19 cellular contexts compared by ENCODE assay signal in the genomic region with DNA sequence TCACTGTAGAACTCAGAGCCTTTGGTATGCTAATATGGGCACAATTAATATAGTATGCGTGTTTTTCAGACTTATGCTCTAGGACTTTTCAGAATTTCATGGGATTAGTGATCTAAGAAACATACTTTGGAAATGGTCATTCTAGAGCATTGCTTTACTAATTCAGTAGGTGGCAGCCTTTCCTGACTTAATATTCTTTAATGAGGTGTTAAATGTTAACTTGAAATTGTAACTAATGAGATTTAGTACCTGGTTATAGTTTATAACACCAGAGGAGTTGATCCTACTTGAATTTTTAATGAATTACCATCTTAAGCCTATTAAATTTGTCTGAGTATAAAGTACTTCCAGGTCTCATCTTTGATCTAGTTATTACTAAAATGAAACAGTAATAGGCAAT. TPM values are rescaled to one million over a fixed set of nuclear protein-coding genes. Genes with fewer than 3 reads are reported as not detected.
DNase-seq lines count a peak whose midpoint lies in the region; ATAC-seq, FAIRE-seq and TF ChIP-seq lines count a peak whose summit lies in the region.
"Had no signal": no experiment of that assay in that cellular context is flagged by ENCODE, and none has a peak within 500 bp of the region (broad histone marks: within the 10 kb centered on the region; RNA-seq: fewer than 3 reads in every experiment).

No MANE protein-coding gene starts in this region.

- H3K79me2 ChIP-seq in KMS-11 (ENCODE audit: insufficient read depth, low read depth) (peaks cover 1% of the 10 kb centered on the region; the same call in 1 of the 2 replicates), astrocyte (ENCODE audit: insufficient read depth, low read length) (peaks cover 78% of the 10 kb centered on the region)

- H3K4me2 ChIP-seq in KMS-11 (no peak overlapping the region), astrocyte (ENCODE audit: low read length) (no peak overlapping the region)

- H2AFZ ChIP-seq in KMS-11 (ENCODE audit: low read depth), result no peak overlapping the region
- no peak overlapping the region for H2AFZ ChIP-seq in astrocyte (ENCODE audit: low read depth, low read length)

- TF ChIP-seq CTCF in KMS-11 (conservative IDR thresholded peaks at IDR 0.05; ENCODE audit: low read depth, low read length), result peak; percentile 48
- TF ChIP-seq CTCF in astrocyte (IDR thresholded peaks at IDR 0.05; ENCODE audit: insufficient read depth, low read depth, low read length), result no peak
- peak; percentile 29 for TF ChIP-seq CTCF in progenitor cell of endocrine pancreas (IDR thresholded peaks at IDR 0.05; ENCODE audit: unreplicated experiment)

- H3K27me3 Mint-ChIP-seq in astrocyte (ENCODE audit: low read depth, unreplicated experiment) (no peaks in the 10 kb centered on the region), progenitor cell of endocrine pancreas (no peaks in the 10 kb centered on the region)
- H3K27me3 Mint-ChIP-seq: activated CD8-positive, alpha-beta memory T cell treated with anti-CD3 and anti-CD28 coated beads, Interleukin-2, amount 10 ng/mL, durations not matched to agents 7 days and 5 days; activated naive CD8-positive, alpha-beta T cell treated with anti-CD3 and anti-CD28 coated beads, Interleukin-2, amount 10 ng/mL, durations not matched to agents 7 days and 5 days; naive thymus-derived CD8-positive, alpha-beta T cell had no signal

- FAIRE-seq in astrocyte (lab: Jason Lieb, UNC), result peak; percentile 49

- H3K4me3 ChIP-seq in KMS-11 (IDR thresholded peaks at IDR 0.05; ENCODE audit: insufficient read depth, low read depth, low read length) (no peak overlapping the region), astrocyte (ENCODE audit: insufficient read depth, low read depth, low read length) (no peak overlapping the region)
- H3K4me3 ChIP-seq: gastrocnemius medialis, MG63, spleen, thyroid gland had no signal

- H3K27ac Mint-ChIP-seq in astrocyte (ENCODE audit: unreplicated experiment) (no peak overlapping the region), progenitor cell of endocrine pancreas (no peak overlapping the region)
- H3K27ac Mint-ChIP-seq: activated CD8-positive, alpha-beta memory T cell treated with anti-CD3 and anti-CD28 coated beads, Interleukin-2, amount 10 ng/mL, durations not matched to agents 7 days and 5 days; activated naive CD8-positive, alpha-beta T cell treated with anti-CD3 and anti-CD28 coated beads, Interleukin-2, amount 10 ng/mL, durations not matched to agents 7 days and 5 days; naive thymus-derived CD8-positive, alpha-beta T cell had no signal

- H3K27ac ChIP-seq in KMS-11, result no peak overlapping the region
- H3K27ac ChIP-seq in astrocyte (ENCODE audit: low read depth, low read length), result no peak overlapping the region
- H3K27ac ChIP-seq: gastrocnemius medialis, spleen, thyroid gland had no signal

- H3K9me3 Mint-ChIP-seq in astrocyte (ENCODE audit: unreplicated experiment) (no peaks in the 10 kb centered on the region), progenitor cell of endocrine pancreas (ENCODE audit: low read depth) (no peaks in the 10 kb centered on the region)
- H3K9me3 Mint-ChIP-seq: activated naive CD8-positive, alpha-beta T cell treated with anti-CD3 and anti-CD28 coated beads, Interleukin-2, amount 10 ng/mL, durations not matched to agents 7 days and 5 days; naive thymus-derived CD8-positive, alpha-beta T cell had no signal

- H3K4me3 Mint-ChIP-seq in astrocyte (ENCODE audit: unreplicated experiment) (no peak overlapping the region), progenitor cell of endocrine pancreas (ENCODE audit: low read depth) (no peak overlapping the region)
- H3K4me3 Mint-ChIP-seq: activated CD8-positive, alpha-beta memory T cell treated with anti-CD3 and anti-CD28 coated beads, Interleukin-2, amount 10 ng/mL, durations not matched to agents 7 days and 5 days; activated naive CD8-positive, alpha-beta T cell treated with anti-CD3 and anti-CD28 coated beads, Interleukin-2, amount 10 ng/mL, durations not matched to agents 7 days and 5 days; naive thymus-derived CD8-positive, alpha-beta T cell had no signal

- H3K4me1 Mint-ChIP-seq in astrocyte (ENCODE audit: low read depth, unreplicated experiment) (peaks cover 8% of the 10 kb centered on the region), progenitor cell of endocrine pancreas (ENCODE audit: low read depth) (no peaks in the 10 kb centered on the region)

- no peaks in the 10 kb centered on the region for H3K27me3 ChIP-seq in KMS-11 (ENCODE audit: insufficient read depth, low read depth)
- no peaks in the 10 kb centered on the region for H3K27me3 ChIP-seq in astrocyte (ENCODE audit: insufficient read depth, low read length)
- H3K27me3 ChIP-seq: gastrocnemius medialis, MG63, spleen, thyroid gland had no signal

- H3K4me1 ChIP-seq in KMS-11 (ENCODE audit: low read depth, poor library complexity, severe bottlenecking), result no peaks in the 10 kb centered on the region
- peaks cover 2% of the 10 kb centered on the region for H3K4me1 ChIP-seq in astrocyte (ENCODE audit: insufficient read depth, low read length)

- H3K36me3 ChIP-seq in KMS-11 (ENCODE audit: insufficient read depth) (peaks cover 7% of the 10 kb centered on the region; the same call in 1 of the 2 replicates), astrocyte (ENCODE audit: insufficient read depth, low read length) (peaks cover 38% of the 10 kb centered on the region)

- H3K36me3 Mint-ChIP-seq in astrocyte (ENCODE audit: low read depth, unreplicated experiment) (peaks cover 8% of the 10 kb centered on the region), progenitor cell of endocrine pancreas (ENCODE audit: insufficient read depth) (peaks cover 28% of the 10 kb centered on the region)

- peak; percentile 12 for DNase-seq in NCI-H82 (lab: John Stamatoyannopoulos, UW)
- no peak for DNase-seq in NCI-H82 treated with DMSO at 0.1 percent for 48 hours (lab: John Stamatoyannopoulos, UW; ENCODE audit: unreplicated experiment)
- DNase-seq in astrocyte (ENCODE audit: low read depth), result no peak
- no peak for DNase-seq in progenitor cell of endocrine pancreas (ENCODE audit: low spot score, unreplicated experiment)
- no peak for DNase-seq in AG08395 (ENCODE audit: low spot score)
- no peak for DNase-seq in stimulated activated CD8-positive, alpha-beta memory T cell treated with anti-CD3 and anti-CD28 coated beads, Interleukin-4, amount 100 ng/mL, for 48 hours
- DNase-seq: activated CD8-positive, alpha-beta memory T cell treated with anti-CD3 and anti-CD28 coated beads, Interleukin-2, amount 10 ng/mL, durations not matched to agents 7 days and 5 days; activated naive CD8-positive, alpha-beta T cell treated with anti-CD3 and anti-CD28 coated beads, Interleukin-2, amount 10 ng/mL, durations not matched to agents 7 days and 5 days; gastrocnemius medialis; GF-D8; kidney glomerular epithelial cell; MG63; naive thymus-derived CD8-positive, alpha-beta T cell; NCI-H446; SHP77; spleen; thyroid gland had no signal

- H3K9me3 ChIP-seq in astrocyte (ENCODE audit: insufficient read depth, low read depth, low read length), result no peaks in the 10 kb centered on the region
- H3K9me3 ChIP-seq: gastrocnemius medialis, MG63, spleen, thyroid gland had no signal

- ATAC-seq in esophagus mucosa, result no peak
- ATAC-seq: activated CD8-positive, alpha-beta memory T cell treated with anti-CD3 and anti-CD28 coated beads, Interleukin-2, amount 10 ng/mL, durations not matched to agents 7 days and 5 days; gastrocnemius medialis; naive thymus-derived CD8-positive, alpha-beta T cell had no signal

- H4K20me1 ChIP-seq in KMS-11 (ENCODE audit: insufficient read depth) (0 out of 2 replicates have a peak, but pooled peaks cover 4% of the 10 kb centered on the region), astrocyte (ENCODE audit: insufficient read depth, low read length) (peaks cover 56% of the 10 kb centered on the region)

- no peak overlapping the region for H3K9ac ChIP-seq in KMS-11
- H3K9ac ChIP-seq in astrocyte (ENCODE audit: low read length), result no peak overlapping the region

RNA-seq across cellular contexts. Expression of a gene that starts 28.5 kb away (rescaled TPM):
- total RNA-seq in astrocyte, result 493 and 498 TPM in 2 replicates
- total RNA-seq in progenitor cell of endocrine pancreas, result 188 and 193 TPM in 2 replicates
- total RNA-seq in esophagus mucosa, result 177 TPM
